Comparison of ENCODE assay signal across 13 cellular contexts in genomic region chr6:69138173-69138572, GRCh38.
DNase-seq lines count a peak whose midpoint lies in the region; ATAC-seq and TF ChIP-seq lines count a peak whose summit lies in the region.
"Had no signal": no experiment of that assay in that cellular context is flagged by ENCODE, and none has a peak within 500 bp of the region (broad histone marks: within the 10 kb centered on the region; RNA-seq: fewer than 3 reads in every experiment).

No MANE protein-coding gene starts in this region.

- H3K9me2 ChIP-seq in OCI-LY7 (ENCODE audit: insufficient read depth, low read length) = no peaks in the 10 kb centered on the region

- DNase-seq in ACHN = peak; percentile 94
- peak; percentile 85 for DNase-seq in M059J (ENCODE audit: low read depth)
- no peak for DNase-seq in Right ventricle myocardium superior
- peak; percentile 67 for DNase-seq in kidney glomerular epithelial cell (lab: John Stamatoyannopoulos, UW)
- no peak for DNase-seq in NOMO-1 (lab: John Stamatoyannopoulos, UW; ENCODE audit: unreplicated experiment in 2 of 2)
- DNase-seq in NCI-H82 treated with DMSO at 0.1 percent for 48 hours (lab: John Stamatoyannopoulos, UW; ENCODE audit: unreplicated experiment) = no peak
- no peak for DNase-seq in OCI-LY7 (ENCODE audit: low spot score)
- DNase-seq: DMS153, HCEC 1CT, NCI-H1694, SIG-M5 had no signal

- no peaks in the 10 kb centered on the region for H3K9me3 ChIP-seq in OCI-LY7 (ENCODE audit: low read length)

- H3K79me2 ChIP-seq in OCI-LY7 (ENCODE audit: insufficient read depth, low read depth, low read length) = no peaks in the 10 kb centered on the region

- H4K20me1 ChIP-seq in OCI-LY7 (ENCODE audit: insufficient read depth, low read length) = no peaks in the 10 kb centered on the region

- no peak overlapping the region for H3K4me3 ChIP-seq in OCI-LY7 (ENCODE audit: low read depth, low read length, poor library complexity, severe bottlenecking)

- intact Hi-C loops in Right ventricle myocardium superior (cut with DNase I) (no loop called here), OCI-LY7 (cut with micrococcal nuclease; ENCODE audit: unreplicated experiment) (no loop called here)

- CTCF ChIA-PET in OCI-LY7 (lab: Charles Lee; ENCODE audit: unreplicated experiment) = no interaction called here

- H2AFZ ChIP-seq in OCI-LY7 (ENCODE audit: low read length) = no peak overlapping the region

- H3K4me2 ChIP-seq in OCI-LY7 (ENCODE audit: low read length) = no peak overlapping the region

- H3K36me3 ChIP-seq in OCI-LY7 (ENCODE audit: insufficient read depth, low read length) = no peaks in the 10 kb centered on the region

- no peak for TF ChIP-seq CTCF in OCI-LY7 (conservative IDR thresholded peaks at IDR 0.05; ENCODE audit: low read length)

- POLR2A ChIA-PET in OCI-LY7 (lab: Charles Lee) = interaction anchor here (0.6 kb wide), 1 partner anchor 22 kb away, joined by 3 read pairs; no protein-coding TSS in a partner anchor

- no peaks in the 10 kb centered on the region for H3K4me1 ChIP-seq in OCI-LY7 (ENCODE audit: insufficient read depth, low read length, poor library complexity, severe bottlenecking)

- in situ Hi-C loops in ACHN (cut with HindIII; ENCODE audit: low pct_ligation_motif_present, low pct_unique_long_range_greater_than_20kb, low sequenced_read_pairs) = no loop called here

- BruUV-seq in OCI-LY7 (replicated peaks; lab: Mats Ljungman, UMichigan) = no TSS peak

- H3K27ac ChIP-seq in OCI-LY7 (ENCODE audit: low read depth, low read length, poor library complexity, severe bottlenecking) = no peak overlapping the region

- ATAC-seq in Right ventricle myocardium superior (ENCODE audit: poor library complexity) = peak; percentile 93
- ATAC-seq in GM18498 (IDR thresholded peaks at IDR 0.05; ENCODE audit: unreplicated experiment) = no peak
- ATAC-seq: Panc1 had no signal

Comparison
In these comparisons a context has a peak if more than half of its experiments do, and no peak if none do; other contexts are left out.
1. DNase-seq: peak in ACHN (single experiment), M059J (single experiment) and kidney glomerular epithelial cell (single experiment); none in Right ventricle myocardium superior (single experiment), NOMO-1 (0 of 2), NCI-H82 treated with DMSO at 0.1 percent for 48 hours (single experiment) and OCI-LY7 (single experiment).